8 cellular contexts compared by ENCODE assay signal in genomic region chr13:35978607-35979316, GRCh38.
A peak's percentile ranks its signal among the peaks of the same experiment; 100 is the strongest.
DNase-seq lines count a peak whose midpoint lies in the region; ATAC-seq and TF ChIP-seq lines count a peak whose summit lies in the region.

No MANE protein-coding gene starts in this region.

- H3K27ac Mint-ChIP-seq in activated CD4-positive, alpha-beta T cell treated with anti-CD3 and anti-CD28 coated beads, Interleukin-2, amount 10 ng/mL, durations not matched to agents 7 days and 5 days: no peak overlapping the region
- H3K27ac Mint-ChIP-seq in glutamatergic neuron (ENCODE audit: unreplicated experiment): no peak overlapping the region

- peaks cover 5% of the 10 kb centered on the region for H3K9me3 Mint-ChIP-seq in activated CD4-positive, alpha-beta T cell treated with anti-CD3 and anti-CD28 coated beads, Interleukin-2, amount 10 ng/mL, durations not matched to agents 7 days and 5 days
- H3K9me3 Mint-ChIP-seq in glutamatergic neuron (ENCODE audit: unreplicated experiment): peaks cover 9% of the 10 kb centered on the region

- ATAC-seq in GM21529 (IDR thresholded peaks at IDR 0.05; ENCODE audit: unreplicated experiment): peak; percentile 64

- no peaks in the 10 kb centered on the region for H3K27me3 Mint-ChIP-seq in activated CD4-positive, alpha-beta T cell treated with anti-CD3 and anti-CD28 coated beads, Interleukin-2, amount 10 ng/mL, durations not matched to agents 7 days and 5 days
- H3K27me3 Mint-ChIP-seq in glutamatergic neuron (ENCODE audit: unreplicated experiment): no peaks in the 10 kb centered on the region

- CTCF ChIA-PET in activated CD4-positive, alpha-beta T cell treated with anti-CD3 and anti-CD28 coated beads, Interleukin-2, amount 10 ng/mL, durations not matched to agents 7 days and 5 days (lab: Charles Lee): no interaction called here

- H3K4me3 Mint-ChIP-seq in activated CD4-positive, alpha-beta T cell treated with anti-CD3 and anti-CD28 coated beads, Interleukin-2, amount 10 ng/mL, durations not matched to agents 7 days and 5 days: no peak overlapping the region
- H3K4me3 Mint-ChIP-seq in glutamatergic neuron (ENCODE audit: unreplicated experiment): no peak overlapping the region

- peak; percentile 84 for TF ChIP-seq CTCF in glutamatergic neuron (IDR thresholded peaks at IDR 0.05; ENCODE audit: partially characterized antibody, unreplicated experiment)

- POLR2A ChIA-PET in activated CD4-positive, alpha-beta T cell treated with anti-CD3 and anti-CD28 coated beads, Interleukin-2, amount 10 ng/mL, durations not matched to agents 7 days and 5 days (lab: Charles Lee): no interaction called here

- DNase-seq in DMS53 (lab: John Stamatoyannopoulos, UW): peak; percentile 72
- peak; percentile 12 to 17 for DNase-seq in NCI-H187 (lab: John Stamatoyannopoulos, UW)
- DNase-seq in activated CD4-positive, alpha-beta T cell treated with anti-CD3 and anti-CD28 coated beads, Interleukin-2, amount 10 ng/mL, durations not matched to agents 7 days and 5 days: peak; percentile 40
- DNase-seq in glutamatergic neuron: no peak
- peak; percentile 71 for DNase-seq in retina
- DNase-seq in GM19238 (ENCODE audit: insufficient read length, low spot score): no peak
- no peak for DNase-seq in activated gamma-delta T cell (lab: John Stamatoyannopoulos, UW)

- no peaks in the 10 kb centered on the region for H3K4me1 Mint-ChIP-seq in activated CD4-positive, alpha-beta T cell treated with anti-CD3 and anti-CD28 coated beads, Interleukin-2, amount 10 ng/mL, durations not matched to agents 7 days and 5 days
- H3K4me1 Mint-ChIP-seq in glutamatergic neuron (ENCODE audit: low read depth, unreplicated experiment): no peaks in the 10 kb centered on the region

- no peaks in the 10 kb centered on the region for H3K36me3 Mint-ChIP-seq in activated CD4-positive, alpha-beta T cell treated with anti-CD3 and anti-CD28 coated beads, Interleukin-2, amount 10 ng/mL, durations not matched to agents 7 days and 5 days (ENCODE audit: low read depth)
- H3K36me3 Mint-ChIP-seq in glutamatergic neuron (ENCODE audit: unreplicated experiment): peaks cover 11% of the 10 kb centered on the region

Comparison
In these comparisons a context has a peak if more than half of its experiments do, and no peak if none do; other contexts are left out.
1. DNase-seq: peak in DMS53 (single experiment), NCI-H187 (2 of 2), activated CD4-positive, alpha-beta T cell treated with anti-CD3 and anti-CD28 coated beads, Interleukin-2, amount 10 ng/mL, durations not matched to agents 7 days and 5 days (single experiment) and retina (single experiment); none in glutamatergic neuron (single experiment), GM19238 (single experiment) and activated gamma-delta T cell (single experiment).